Comparison of ENCODE assay signal across 2 cellular contexts in genomic region chr10:18665815-18666558, GRCh38.
TF ChIP-seq lines count a peak whose summit lies in the region.

No MANE protein-coding gene starts in this region.

TF ChIP-seq in IMR-90, 13 proteins besides CTCF, POLR2A, EP300 and RAD21:
- peak; percentile 32; the same call in 1 of the 2 replicates for TF ChIP-seq MAFK (IDR thresholded peaks at IDR 0.05; ENCODE audit: low read depth, low read length)
- no peak for TF ChIP-seq MAZ (IDR thresholded peaks at IDR 0.05; ENCODE audit: borderline replicate concordance, low read depth, low read length)

TF ChIP-seq in endothelial cell of umbilical vein, 7 proteins besides CTCF, POLR2A, EP300 and RAD21:
- no peak for TF ChIP-seq EZH2 (IDR thresholded peaks at IDR 0.05; ENCODE audit: borderline replicate concordance, low read depth, low read length, severe bottlenecking)
- TF ChIP-seq MYC (IDR thresholded peaks at IDR 0.05; ENCODE audit: low read depth, low read length): no peak
- TF ChIP-seq POLR2AphosphoS5 (IDR thresholded peaks at IDR 0.05; ENCODE audit: insufficient read depth, low read depth, low read length): no peak
- TF ChIP-seq FOS (IDR thresholded peaks at IDR 0.05; ENCODE audit: borderline replicate concordance, insufficient read depth, low read length): no peak
- TF ChIP-seq MAX (IDR thresholded peaks at IDR 0.05; ENCODE audit: insufficient read depth, insufficient read length): no peak
- no peak for TF ChIP-seq GATA2 (IDR thresholded peaks at IDR 0.05; ENCODE audit: insufficient read depth, insufficient read length, low read depth, low read length)
- TF ChIP-seq JUN (IDR thresholded peaks at IDR 0.05; ENCODE audit: borderline replicate concordance, insufficient read depth, insufficient read length, low read depth): no peak
